In the genomic region with DNA sequence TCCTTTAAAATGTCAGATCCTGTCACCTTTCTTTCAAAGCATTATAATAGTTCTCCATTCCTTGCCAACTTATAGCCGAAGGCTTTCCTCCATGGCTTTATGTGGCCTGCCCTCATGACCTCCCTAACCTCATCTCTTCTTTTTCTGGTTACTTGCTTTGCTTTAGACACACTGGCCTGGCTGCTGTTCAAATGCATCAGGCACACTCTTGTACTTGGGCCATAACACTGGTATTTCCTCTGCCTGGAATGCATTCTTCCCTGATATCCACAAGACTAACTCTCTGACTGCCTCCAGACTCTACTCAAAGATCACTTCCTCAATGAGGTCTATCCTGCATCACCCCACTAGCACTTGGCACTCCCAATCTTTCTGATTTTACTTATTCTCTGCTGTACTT, we compare ENCODE assay signal across 18 cellular contexts.
DNase-seq lines count a peak whose midpoint lies in the region; ATAC-seq and TF ChIP-seq lines count a peak whose summit lies in the region.
"Had no signal": no experiment of that assay in that cellular context is flagged by ENCODE, and none has a peak within 500 bp of the region (broad histone marks: within the 10 kb centered on the region; RNA-seq: fewer than 3 reads in every experiment).

No MANE protein-coding gene starts in this region.

- no peaks in the 10 kb centered on the region for H3K36me3 ChIP-seq in effector memory CD4-positive, alpha-beta T cell (ENCODE audit: control insufficient read depth, insufficient read depth, low read length)
- H3K36me3 ChIP-seq: esophagus muscularis mucosa, HAP-1, neutrophil, WERI-Rb-1 had no signal

- no peak overlapping the region for H3K27ac ChIP-seq in effector memory CD4-positive, alpha-beta T cell (ENCODE audit: insufficient read depth, low read length, poor library complexity, severe bottlenecking)
- H3K27ac ChIP-seq: esophagus muscularis mucosa, neutrophil, WERI-Rb-1 had no signal

- H3K4me1 Mint-ChIP-seq in activated CD8-positive, alpha-beta memory T cell treated with anti-CD3 and anti-CD28 coated beads, Interleukin-2, amount 10 ng/mL, durations not matched to agents 7 days and 5 days, result no peaks in the 10 kb centered on the region
- H3K4me1 Mint-ChIP-seq: central memory CD8-positive, alpha-beta T cell had no signal

- H3K36me3 Mint-ChIP-seq in activated CD8-positive, alpha-beta memory T cell treated with anti-CD3 and anti-CD28 coated beads, Interleukin-2, amount 10 ng/mL, durations not matched to agents 7 days and 5 days, result no peaks in the 10 kb centered on the region

- H3K27ac Mint-ChIP-seq in activated CD8-positive, alpha-beta memory T cell treated with anti-CD3 and anti-CD28 coated beads, Interleukin-2, amount 10 ng/mL, durations not matched to agents 7 days and 5 days, result no peak overlapping the region
- H3K27ac Mint-ChIP-seq: activated naive CD4-positive, alpha-beta T cell treated with anti-CD3 and anti-CD28 coated beads for 36 hours had no signal

- H3K4me1 ChIP-seq in effector memory CD4-positive, alpha-beta T cell (ENCODE audit: control insufficient read depth, insufficient read depth, low read length, poor library complexity, severe bottlenecking), result no peaks in the 10 kb centered on the region
- H3K4me1 ChIP-seq: A549, HAP-1 had no signal

- in situ Hi-C loops in astrocyte of the cerebellum (cut with HindIII; ENCODE audit: low sequenced_read_pairs), result no loop called here

- CTCF ChIA-PET in AG04449 (lab: Yijun Ruan, JAX), result interaction anchor here (1.9 kb wide), 1 partner anchor 23 kb away, joined by 8 read pairs; no protein-coding TSS in a partner anchor
- CTCF ChIA-PET in activated CD8-positive, alpha-beta memory T cell treated with anti-CD3 and anti-CD28 coated beads, Interleukin-2, amount 10 ng/mL, durations not matched to agents 7 days and 5 days (lab: Charles Lee), result no interaction called here

- no peak for ATAC-seq in GM18870 (IDR thresholded peaks at IDR 0.05; ENCODE audit: unreplicated experiment)
- ATAC-seq in activated CD8-positive, alpha-beta memory T cell treated with anti-CD3 and anti-CD28 coated beads, Interleukin-2, amount 10 ng/mL, durations not matched to agents 7 days and 5 days, result no peak
- ATAC-seq: A549 had no signal

- H3K4me3 ChIP-seq in AG04449 (ENCODE audit: low read depth, low read length) (no peak overlapping the region), astrocyte of the cerebellum (ENCODE audit: low read depth, low read length) (no peak overlapping the region), foreskin fibroblast (ENCODE audit: low read depth in 1 of 2, low read length in 2 of 2) (no peak overlapping the region)
- H3K4me3 ChIP-seq in effector memory CD4-positive, alpha-beta T cell (ENCODE audit: insufficient read depth, low read depth, low read length, poor library complexity, severe bottlenecking), result no peak overlapping the region
- H3K4me3 ChIP-seq: A549, esophagus muscularis mucosa, HAP-1, smooth muscle cell had no signal

- no peaks in the 10 kb centered on the region for H3K27me3 Mint-ChIP-seq in activated CD8-positive, alpha-beta memory T cell treated with anti-CD3 and anti-CD28 coated beads, Interleukin-2, amount 10 ng/mL, durations not matched to agents 7 days and 5 days
- H3K27me3 Mint-ChIP-seq: central memory CD8-positive, alpha-beta T cell had no signal

- peaks cover 12% of the 10 kb centered on the region for H3K9me3 Mint-ChIP-seq in activated CD8-positive, alpha-beta memory T cell treated with anti-CD3 and anti-CD28 coated beads, Interleukin-2, amount 10 ng/mL, durations not matched to agents 7 days and 5 days (ENCODE audit: low read depth)

- H3K27me3 ChIP-seq in effector memory CD4-positive, alpha-beta T cell (replicated peaks; ENCODE audit: control insufficient read depth, insufficient read depth, low read length, poor library complexity, severe bottlenecking), result no peaks in the 10 kb centered on the region
- H3K27me3 ChIP-seq: esophagus muscularis mucosa, neutrophil had no signal

- DNase-seq in AG04449 (ENCODE audit: low read depth, low spot score) (peak; percentile 90), HT1080 (ENCODE audit: low read depth) (peak; percentile 83), astrocyte of the cerebellum (ENCODE audit: low read depth) (peak; percentile 91), foreskin fibroblast (peak; percentile 90), anterior cingulate cortex (lab: John Stamatoyannopoulos, UW) (no peak)
- DNase-seq in effector memory CD4-positive, alpha-beta T cell, result no peak
- DNase-seq in activated CD8-positive, alpha-beta memory T cell treated with anti-CD3 and anti-CD28 coated beads, Interleukin-2, amount 10 ng/mL, durations not matched to agents 7 days and 5 days, result no peak
- DNase-seq: activated naive CD4-positive, alpha-beta T cell treated with anti-CD3 and anti-CD28 coated beads for 36 hours; mesendoderm; NCI-H2107; WERI-Rb-1 had no signal

- TF ChIP-seq CTCF in AG04449 (IDR thresholded peaks at IDR 0.05; ENCODE audit: insufficient read depth, low read length, missing control alignments), result no peak
- TF ChIP-seq CTCF in astrocyte of the cerebellum (IDR thresholded peaks at IDR 0.05; ENCODE audit: low read depth, low read length, missing control alignments), result no peak
- TF ChIP-seq CTCF in foreskin fibroblast (IDR thresholded peaks at IDR 0.05; ENCODE audit: low read depth, low read length), result no peak

- POLR2A ChIA-PET in AG04449 (lab: Yijun Ruan, JAX), result no interaction called here

- no peak overlapping the region for H3K4me3 Mint-ChIP-seq in activated CD8-positive, alpha-beta memory T cell treated with anti-CD3 and anti-CD28 coated beads, Interleukin-2, amount 10 ng/mL, durations not matched to agents 7 days and 5 days
- H3K4me3 Mint-ChIP-seq: activated naive CD4-positive, alpha-beta T cell treated with anti-CD3 and anti-CD28 coated beads for 36 hours; central memory CD8-positive, alpha-beta T cell had no signal

- H3K9me3 ChIP-seq in effector memory CD4-positive, alpha-beta T cell (ENCODE audit: control insufficient read depth, low read length), result no peaks in the 10 kb centered on the region
- H3K9me3 ChIP-seq: A549, esophagus muscularis mucosa, HAP-1, neutrophil had no signal

Comparison
In these comparisons a context has a peak if more than half of its experiments do, and no peak if none do; other contexts are left out.
1. DNase-seq: peak in AG04449 (single experiment), HT1080 (single experiment), astrocyte of the cerebellum (single experiment) and foreskin fibroblast (2 of 2); none in effector memory CD4-positive, alpha-beta T cell (0 of 3), anterior cingulate cortex (0 of 58) and activated CD8-positive, alpha-beta memory T cell treated with anti-CD3 and anti-CD28 coated beads, Interleukin-2, amount 10 ng/mL, durations not matched to agents 7 days and 5 days (single experiment).